In the genomic region with DNA sequence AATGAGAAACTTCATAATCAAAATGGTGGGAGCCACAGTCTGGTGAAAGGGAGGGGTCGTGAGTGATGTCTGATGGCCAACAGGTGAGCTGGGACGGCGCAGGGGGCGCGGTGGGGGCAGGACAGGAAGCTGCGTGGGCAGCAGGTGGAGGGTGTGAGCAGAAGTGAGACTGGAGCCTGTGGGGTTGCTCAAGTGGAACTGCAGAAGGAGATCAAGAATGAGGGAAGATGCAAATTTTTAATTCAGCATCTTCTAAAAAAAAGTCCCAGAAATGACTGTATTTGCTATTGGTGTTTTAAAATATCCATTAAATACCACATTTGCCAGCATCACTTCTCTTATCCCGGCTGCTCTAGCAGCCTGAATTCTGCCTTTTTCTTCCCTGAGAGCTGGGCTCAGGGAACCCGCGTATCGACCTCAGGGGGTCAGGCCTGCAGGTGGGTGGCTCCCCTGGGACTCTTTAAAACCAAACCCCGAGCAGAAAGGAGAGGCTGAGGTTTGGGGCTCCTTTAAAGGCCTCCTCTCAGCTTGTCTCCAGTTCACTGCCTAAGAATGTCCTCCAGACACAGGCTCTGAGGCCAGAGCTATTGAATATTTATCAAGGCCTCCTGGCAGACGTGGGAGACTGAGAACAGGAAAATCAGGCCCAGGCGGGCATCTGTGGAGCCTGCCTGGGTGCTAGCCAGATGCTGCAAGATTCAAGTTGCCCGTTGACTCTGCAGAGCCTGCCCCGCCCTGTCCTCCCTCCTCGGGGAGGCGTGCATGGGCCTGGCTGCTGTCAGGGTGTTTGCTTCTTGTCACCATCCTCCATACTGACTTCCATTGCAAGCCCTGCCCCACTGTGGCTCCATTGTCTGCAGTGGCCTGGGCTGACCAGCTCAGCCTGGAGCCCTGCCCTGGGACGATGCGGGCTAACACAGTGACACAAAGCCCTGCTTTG, we compare ENCODE assay signal across 9 cellular contexts. TPM values are rescaled to one million over a fixed set of nuclear protein-coding genes. Genes with fewer than 3 reads are reported as not detected.
A peak's percentile ranks its signal among the peaks of the same experiment; 100 is the strongest.
DNase-seq lines count a peak whose midpoint lies in the region; ATAC-seq and TF ChIP-seq lines count a peak whose summit lies in the region.
"Had no signal": no experiment of that assay in that cellular context is flagged by ENCODE, and none has a peak within 500 bp of the region (broad histone marks: within the 10 kb centered on the region; RNA-seq: fewer than 3 reads in every experiment).

No MANE protein-coding gene starts in this region.

- peak; percentile 62 for ATAC-seq in HG02678 (IDR thresholded peaks at IDR 0.05; ENCODE audit: unreplicated experiment)

- peaks cover 6% of the 10 kb centered on the region; the same call in 1 of the 2 replicates for H3K4me1 Mint-ChIP-seq in HFFc6 (ENCODE audit: low read depth)

- H3K36me3 Mint-ChIP-seq in HFFc6 (ENCODE audit: low read depth) = no peaks in the 10 kb centered on the region

- H3K4me3 Mint-ChIP-seq in HFFc6 = no peak overlapping the region

- H3K27me3 Mint-ChIP-seq in HFFc6 (ENCODE audit: insufficient read depth) = peaks cover 20% of the 10 kb centered on the region

- no peaks in the 10 kb centered on the region; the same call in 1 of the 2 replicates for H3K9me3 Mint-ChIP-seq in HFFc6

- peak; percentile 18 to 73 (median 45) for DNase-seq in NCI-H1417 (lab: John Stamatoyannopoulos, UW)
- no peak for DNase-seq in NCI-H1417 treated with DMSO at 0.1 percent for 48 hours (lab: John Stamatoyannopoulos, UW)
- peak; percentile 76 for DNase-seq in NCI-H345 (lab: John Stamatoyannopoulos, UW)
- DNase-seq in epithelial cell of esophagus (ENCODE audit: low read depth) = peak; percentile 98
- DNase-seq in retina = peak; percentile 67
- no peak for DNase-seq in tibial artery
- DNase-seq in HFFc6 = no peak

- no peaks in the 10 kb centered on the region for H3K9me3 ChIP-seq in tibial artery
- H3K9me3 ChIP-seq: A549 had no signal

- H3K27me3 ChIP-seq in tibial artery = no peaks in the 10 kb centered on the region

- no peaks in the 10 kb centered on the region for H3K36me3 ChIP-seq in tibial artery

- peaks cover 0 to 13% (median 2%) of the 10 kb centered on the region in 4 donors for H3K4me1 ChIP-seq in tibial artery

- no peak for TF ChIP-seq CTCF in epithelial cell of esophagus (IDR thresholded peaks at IDR 0.05; ENCODE audit: insufficient read depth, low read depth, low read length, missing control alignments)
- TF ChIP-seq CTCF in tibial artery (IDR thresholded peaks at IDR 0.05) = no peak
- no peak for TF ChIP-seq CTCF in HFFc6 (IDR thresholded peaks at IDR 0.05)

- intact Hi-C loops in tibial artery (cut with DNase I; ENCODE audit: low total_unique reads) = loop anchor here (1.0 kb wide), 1 partner anchor 95 kb away; no protein-coding TSS in a partner anchor

- H3K4me3 ChIP-seq in epithelial cell of esophagus (ENCODE audit: low read length) = no peak overlapping the region
- no peak overlapping the region for H3K4me3 ChIP-seq in tibial artery
- H3K4me3 ChIP-seq: A549 had no signal

- H3K27ac ChIP-seq in tibial artery = no peak overlapping the region
- H3K27ac ChIP-seq: A549 had no signal

- H3K27ac Mint-ChIP-seq in HFFc6 = no peak overlapping the region

RNA-seq across cellular contexts. Expression of a gene that starts 53.9 kb away (rescaled TPM):
- total RNA-seq in HFFc6 (2021; fragmentation: NEBNext Ultra II Directional; extraction: Animal tissue kit (Norgen Biotek cat#: 25700)) = 10 to 100 TPM; 66.5 to 84.0 (median 74.6) TPM

Comparison
In these comparisons a context has a peak if more than half of its experiments do, and no peak if none do; other contexts are left out.
1. DNase-seq: peak in NCI-H1417 (3 of 3), NCI-H345 (single experiment), epithelial cell of esophagus (single experiment) and retina (single experiment); none in NCI-H1417 treated with DMSO at 0.1 percent for 48 hours (single experiment), tibial artery (0 of 2) and HFFc6 (single experiment).